ENCODE assay signal across 18 cellular contexts in genomic region chr20:55057779-55058415, GRCh38.
DNase-seq lines count a peak whose midpoint lies in the region; ATAC-seq, FAIRE-seq and TF ChIP-seq lines count a peak whose summit lies in the region.
"Had no signal": no experiment of that assay in that cellular context is flagged by ENCODE, and none has a peak within 500 bp of the region (broad histone marks: within the 10 kb centered on the region; RNA-seq: fewer than 3 reads in every experiment).

No MANE protein-coding gene starts in this region.

- H2BK120ac ChIP-seq in mesendoderm (ENCODE audit: low read depth, low read length): no peak overlapping the region

- intact Hi-C loops in K562 (cut with micrococcal nuclease): no loop called here
- intact Hi-C loops in activated naive CD4-positive, alpha-beta T cell treated with anti-CD3 and anti-CD28 coated beads for 36 hours (cut with micrococcal nuclease): no loop called here

- CTCF ChIA-PET in K562 (lab: Yijun Ruan, JAX; ENCODE audit: low intra/inter-chr PET ratio): no interaction called here
- CTCF ChIA-PET in activated naive CD4-positive, alpha-beta T cell treated with anti-CD3 and anti-CD28 coated beads for 36 hours (lab: Charles Lee): no interaction called here

- H3K9me3 Mint-ChIP-seq in activated naive CD4-positive, alpha-beta T cell treated with anti-CD3 and anti-CD28 coated beads for 36 hours: no peaks in the 10 kb centered on the region

- H3K18ac ChIP-seq in mesendoderm (ENCODE audit: low read length): no peak overlapping the region

- H3K9me1 ChIP-seq in K562 (ENCODE audit: control insufficient read depth, insufficient read depth, low read length): no peaks in the 10 kb centered on the region

- in situ Hi-C loops in K562 (cut with MboI): no loop called here

- H3K36me3 ChIP-seq in K562 (ENCODE audit: control insufficient read depth, insufficient read depth, low read length) (no peaks in the 10 kb centered on the region), mesendoderm (ENCODE audit: control insufficient read depth, insufficient read depth, low read length) (no peaks in the 10 kb centered on the region)
- H3K36me3 ChIP-seq: ascending aorta had no signal

- no peaks in the 10 kb centered on the region for H3K4me1 Mint-ChIP-seq in activated naive CD4-positive, alpha-beta T cell treated with anti-CD3 and anti-CD28 coated beads for 36 hours (ENCODE audit: low read depth)
- H3K4me1 Mint-ChIP-seq: T-cell had no signal

- no peak overlapping the region for H3K27ac ChIP-seq in K562 (ENCODE audit: extremely low read depth, low read depth, low read length)
- no peak overlapping the region for H3K27ac ChIP-seq in mesendoderm (ENCODE audit: low read depth, low read length)
- H3K27ac ChIP-seq: ascending aorta had no signal

- 0% methylated on average over 2 of the region's 2 CpGs for WGBS in K562 (ENCODE audit: insufficient coverage, low coverage, missing lambda C conversion rate)
- no CpG with 5 or more reads among the region's 2 CpGs for WGBS in mesendoderm (ENCODE audit: extremely low coverage, insufficient coverage, low lambda C conversion rate)

- no peak for TF ChIP-seq POLR2A in NB4 (IDR thresholded peaks at IDR 0.05; ENCODE audit: extremely low read depth, insufficient read length)
- no peak for TF ChIP-seq POLR2A in K562 (conservative IDR thresholded peaks at IDR 0.05)

- no peak overlapping the region for H4K8ac ChIP-seq in mesendoderm (ENCODE audit: low read depth, low read length)

- no peak overlapping the region for H3K27ac Mint-ChIP-seq in activated naive CD4-positive, alpha-beta T cell treated with anti-CD3 and anti-CD28 coated beads for 36 hours
- H3K27ac Mint-ChIP-seq: effector memory CD8-positive, alpha-beta T cell; T-cell had no signal

- H3K36me3 Mint-ChIP-seq in activated naive CD4-positive, alpha-beta T cell treated with anti-CD3 and anti-CD28 coated beads for 36 hours (ENCODE audit: low read depth): no peaks in the 10 kb centered on the region
- H3K36me3 Mint-ChIP-seq: T-cell had no signal

- TF ChIP-seq RAD21 in K562 (CRISPR knock-in tag; conservative IDR thresholded peaks at IDR 0.05 in 1 of 2, IDR thresholded peaks at IDR 0.05 in 1 of 2): peak in 1 of 2 experiments; percentile 36; a peak in 1 of 4 replicates

- H4K20me1 ChIP-seq in K562 (replicated peaks; ENCODE audit: control insufficient read depth, insufficient read depth, low read length): no peaks in the 10 kb centered on the region

- no peak overlapping the region for H3K4me3 Mint-ChIP-seq in activated naive CD4-positive, alpha-beta T cell treated with anti-CD3 and anti-CD28 coated beads for 36 hours
- H3K4me3 Mint-ChIP-seq: effector memory CD8-positive, alpha-beta T cell; T-cell had no signal

- no peak overlapping the region for H3K4ac ChIP-seq in mesendoderm (ENCODE audit: low read depth, low read length)

- no peaks in the 10 kb centered on the region for H3K27me3 ChIP-seq in K562 (ENCODE audit: control insufficient read depth in 2 of 2, insufficient read depth in 2 of 2, low read length in 2 of 2)
- no peaks in the 10 kb centered on the region for H3K27me3 ChIP-seq in mesendoderm (ENCODE audit: insufficient read depth, low read length, poor library complexity)
- H3K27me3 ChIP-seq: ascending aorta had no signal

- H3K4me2 ChIP-seq in K562 (ENCODE audit: insufficient read depth, low read length): no peak overlapping the region
- no peak overlapping the region for H3K4me2 ChIP-seq in mesendoderm (ENCODE audit: low read length)

- H3K9me3 ChIP-seq in K562 (replicated peaks; ENCODE audit: control insufficient read depth, insufficient read depth, low read depth, low read length): no peaks in the 10 kb centered on the region
- H3K9me3 ChIP-seq: ascending aorta had no signal

- H3K79me1 ChIP-seq in mesendoderm (ENCODE audit: low read length): no peaks in the 10 kb centered on the region

- ATAC-seq in K562: peak; percentile 75
- ATAC-seq in HG03442 (IDR thresholded peaks at IDR 0.05; ENCODE audit: unreplicated experiment): no peak
- ATAC-seq in HG02870 (IDR thresholded peaks at IDR 0.05; ENCODE audit: unreplicated experiment): no peak
- ATAC-seq: effector memory CD8-positive, alpha-beta T cell; right cardiac atrium; T-cell had no signal

- H2AK5ac ChIP-seq in mesendoderm (ENCODE audit: low read length): no peak overlapping the region

- H3K23ac ChIP-seq in mesendoderm (ENCODE audit: low read length): no peak overlapping the region

- H3K27me3 Mint-ChIP-seq in activated naive CD4-positive, alpha-beta T cell treated with anti-CD3 and anti-CD28 coated beads for 36 hours (ENCODE audit: low read depth): no peaks in the 10 kb centered on the region
- H3K27me3 Mint-ChIP-seq: effector memory CD8-positive, alpha-beta T cell; T-cell had no signal

- H3K4me1 ChIP-seq in K562 (replicated peaks in 1 of 2; ENCODE audit: control insufficient read depth in 2 of 2, insufficient read depth in 2 of 2, low read length in 2 of 2): no peaks in the 10 kb centered on the region
- H3K4me1 ChIP-seq in mesendoderm (ENCODE audit: control insufficient read depth, low read depth, low read length): no peaks in the 10 kb centered on the region
- H3K4me1 ChIP-seq: ascending aorta had no signal

- no peak for DNase-seq in NB4 (ENCODE audit: low read depth)
- peak in 1 of 4 experiments; percentile 8 for DNase-seq in K562 (ENCODE audit: extremely low read depth in 1 of 4, low spot score in 3 of 4)
- DNase-seq in mesendoderm: peak; percentile 7
- no peak for DNase-seq in GM19238 (ENCODE audit: insufficient read length, low spot score)
- DNase-seq in activated naive CD4-positive, alpha-beta T cell treated with anti-CD3 and anti-CD28 coated beads for 36 hours: no peak
- DNase-seq: activated CD4-positive, alpha-beta T cell treated with anti-CD3 and anti-CD28 coated beads for 48 hours; C1 segment of cervical spinal cord; effector memory CD8-positive, alpha-beta T cell; GDM1; hippocampal formation; NCI-H1092 treated with DMSO at 0.1 percent for 48 hours; NCI-H524 treated with DMSO at 0.1 percent for 48 hours; T-cell had no signal

- no peak overlapping the region for H3K56ac ChIP-seq in mesendoderm (ENCODE audit: low read length)

- TF ChIP-seq CTCF in GM12873 (IDR thresholded peaks at IDR 0.05; ENCODE audit: insufficient read depth, low read depth, low read length, missing control alignments) (peak; percentile 25), NB4 (IDR thresholded peaks at IDR 0.05; ENCODE audit: low read depth, low read length) (peak; percentile 36), K562 (IDR thresholded peaks at IDR 0.05 in 2 of 3, conservative IDR thresholded peaks at IDR 0.05 in 1 of 3; ENCODE audit: insufficient read depth in 2 of 3, low read depth in 1 of 3, low read length in 3 of 3) (peak; percentile 28 to 49 (median 49); a peak in 4 of 6 replicates)

- H3K4me3 ChIP-seq in NB4 (ENCODE audit: low read depth, low read length): no peak overlapping the region
- no peak overlapping the region for H3K4me3 ChIP-seq in K562
- no peak overlapping the region for H3K4me3 ChIP-seq in mesendoderm (ENCODE audit: low read length)
- H3K4me3 ChIP-seq: ascending aorta had no signal

- no peak for FAIRE-seq in K562 (lab: Jason Lieb, UNC)

- BruUV-seq in K562 (replicated peaks; lab: Mats Ljungman, UMichigan): no TSS peak

- no peak overlapping the region for H2AFZ ChIP-seq in K562 (ENCODE audit: low read depth, low read length)

- H3K9ac ChIP-seq in K562 (ENCODE audit: insufficient read depth in 1 of 2, low read depth in 2 of 2, low read length in 2 of 2) (no peak overlapping the region), mesendoderm (ENCODE audit: low read length) (no peak overlapping the region)

- H3K79me2 ChIP-seq in K562 (ENCODE audit: control insufficient read depth, insufficient read depth, low read length): no peaks in the 10 kb centered on the region
- no peaks in the 10 kb centered on the region for H3K79me2 ChIP-seq in mesendoderm (ENCODE audit: control insufficient read depth, insufficient read depth, low read length)

- H2BK5ac ChIP-seq in mesendoderm (ENCODE audit: low read length): no peak overlapping the region

- H2BK15ac ChIP-seq in mesendoderm (replicated peaks; ENCODE audit: low read depth): no peak overlapping the region

- no peak for TF ChIP-seq EP300 in K562 (IDR thresholded peaks at IDR 0.05; ENCODE audit: low read length)

- POLR2A ChIA-PET in K562 (lab: Yijun Ruan, JAX): no interaction called here

- no peak overlapping the region for H4K5ac ChIP-seq in mesendoderm (ENCODE audit: low read length)

TF ChIP-seq in K562, 482 proteins besides CTCF, POLR2A, EP300 and RAD21:
- no peak for TF ChIP-seq NR2F6 (CRISPR knock-in tag; IDR thresholded peaks at IDR 0.05)
- peak; percentile 40; the same call in 1 of the 2 replicates for TF ChIP-seq SMC3 (conservative IDR thresholded peaks at IDR 0.05; ENCODE audit: insufficient read depth, low read depth, low read length)
TF ChIP-seq in K562: peak in this region for 1.
